In genomic region chr11:65616575-65617001, GRCh38 we compare ENCODE assay signal across 8 cellular contexts. TPM values are rescaled to one million over a fixed set of nuclear protein-coding genes. Genes with fewer than 3 reads are reported as not detected.
DNase-seq lines count a peak whose midpoint lies in the region; ATAC-seq and FAIRE-seq lines count a peak whose summit lies in the region.

No MANE protein-coding gene starts in this region.

- peak overlapping the region; percentile 89 for H3K4me3 ChIP-seq in iPS-18c (ENCODE audit: insufficient read depth, low read depth, low read length)

- intact Hi-C loops in activated T-helper 2 cell treated with anti-CD3 and anti-CD28 coated beads, Interferon-gamma antibody, Interleukin-2, Interleukin-4, amounts not matched to agents 10 μg/mL and 5 μg/mL and 100 μg/mL, durations not matched to agents 14 hours and 24 hours and 36 hours (cut with micrococcal nuclease) = no loop called here

- peak; percentile 68 for FAIRE-seq in HTR-8/SVneo (lab: Jason Lieb, UNC)

- ATAC-seq in stimulated activated naive CD8-positive, alpha-beta T cell treated with anti-CD3 and anti-CD28 coated beads, Interleukin-15, Interleukin-2, amounts not matched to agents 100 U/mL and 50 U/mL, for 24 hours = no peak
- ATAC-seq in GM21723 (IDR thresholded peaks at IDR 0.05; ENCODE audit: unreplicated experiment) = no peak
- ATAC-seq in HG02938 (IDR thresholded peaks at IDR 0.05; ENCODE audit: unreplicated experiment) = no peak

- H3K4me3 Mint-ChIP-seq in activated T-helper 2 cell treated with anti-CD3 and anti-CD28 coated beads, Interferon-gamma antibody, Interleukin-2, Interleukin-4, amounts not matched to agents 10 μg/mL and 5 μg/mL and 100 μg/mL, durations not matched to agents 14 hours and 24 hours and 36 hours (ENCODE audit: low read depth) = peak overlapping the region; percentile 98

- H3K27me3 Mint-ChIP-seq in activated T-helper 2 cell treated with anti-CD3 and anti-CD28 coated beads, Interferon-gamma antibody, Interleukin-2, Interleukin-4, amounts not matched to agents 10 μg/mL and 5 μg/mL and 100 μg/mL, durations not matched to agents 14 hours and 24 hours and 36 hours (ENCODE audit: low read depth) = no peaks in the 10 kb centered on the region

- peaks cover 41% of the 10 kb centered on the region for H3K36me3 Mint-ChIP-seq in activated T-helper 2 cell treated with anti-CD3 and anti-CD28 coated beads, Interferon-gamma antibody, Interleukin-2, Interleukin-4, amounts not matched to agents 10 μg/mL and 5 μg/mL and 100 μg/mL, durations not matched to agents 14 hours and 24 hours and 36 hours (ENCODE audit: low read depth)

- DNase-seq in HTR-8/SVneo (ENCODE audit: insufficient read length, low spot score) (no peak), glomerular visceral epithelial cell (ENCODE audit: extremely low spot score) (no peak), SHP77 treated with DMSO at 0.1 percent for 48 hours (lab: John Stamatoyannopoulos, UW) (no peak)
- DNase-seq in activated T-helper 2 cell treated with anti-CD3 and anti-CD28 coated beads, Interferon-gamma antibody, Interleukin-2, Interleukin-4, amounts not matched to agents 10 μg/mL and 5 μg/mL and 100 μg/mL, durations not matched to agents 14 hours and 24 hours and 36 hours (ENCODE audit: low spot score) = peak; percentile 31
- DNase-seq in stimulated activated naive CD8-positive, alpha-beta T cell treated with anti-CD3 and anti-CD28 coated beads, Interleukin-15, Interleukin-2, amounts not matched to agents 100 U/mL and 50 U/mL, for 24 hours = peak; percentile 38

- H3K27ac Mint-ChIP-seq in activated T-helper 2 cell treated with anti-CD3 and anti-CD28 coated beads, Interferon-gamma antibody, Interleukin-2, Interleukin-4, amounts not matched to agents 10 μg/mL and 5 μg/mL and 100 μg/mL, durations not matched to agents 14 hours and 24 hours and 36 hours = peak overlapping the region; percentile 90

- H3K9me3 ChIP-seq in iPS-18c (ENCODE audit: control insufficient read depth, insufficient read depth, low read length) = peaks cover 3% of the 10 kb centered on the region

- H3K9me3 Mint-ChIP-seq in activated T-helper 2 cell treated with anti-CD3 and anti-CD28 coated beads, Interferon-gamma antibody, Interleukin-2, Interleukin-4, amounts not matched to agents 10 μg/mL and 5 μg/mL and 100 μg/mL, durations not matched to agents 14 hours and 24 hours and 36 hours = no peaks in the 10 kb centered on the region

- H3K4me1 Mint-ChIP-seq in activated T-helper 2 cell treated with anti-CD3 and anti-CD28 coated beads, Interferon-gamma antibody, Interleukin-2, Interleukin-4, amounts not matched to agents 10 μg/mL and 5 μg/mL and 100 μg/mL, durations not matched to agents 14 hours and 24 hours and 36 hours (ENCODE audit: low read depth) = peaks cover 20% of the 10 kb centered on the region

RNA-seq across cellular contexts. Expression of gene PCNX3, which starts 1.0 kb away (rescaled TPM):
- total RNA-seq in activated T-helper 2 cell treated with anti-CD3 and anti-CD28 coated beads, Interferon-gamma antibody, Interleukin-2, Interleukin-4, amounts not matched to agents 10 μg/mL and 5 μg/mL and 100 μg/mL, durations not matched to agents 14 hours and 24 hours and 36 hours = 40.1 and 43.6 TPM in 2 replicates

RNA-seq across cellular contexts. Expression of gene MAP3K11, which starts 2.6 kb away (rescaled TPM):
- total RNA-seq in activated T-helper 2 cell treated with anti-CD3 and anti-CD28 coated beads, Interferon-gamma antibody, Interleukin-2, Interleukin-4, amounts not matched to agents 10 μg/mL and 5 μg/mL and 100 μg/mL, durations not matched to agents 14 hours and 24 hours and 36 hours = 84.6 and 88.6 TPM in 2 replicates

RNA-seq across cellular contexts. Expression of gene KCNK7, which starts 21.0 kb away (rescaled TPM):
- 0.78 and 2.0 TPM in 2 replicates for total RNA-seq in activated T-helper 2 cell treated with anti-CD3 and anti-CD28 coated beads, Interferon-gamma antibody, Interleukin-2, Interleukin-4, amounts not matched to agents 10 μg/mL and 5 μg/mL and 100 μg/mL, durations not matched to agents 14 hours and 24 hours and 36 hours

RNA-seq across cellular contexts. Expression of gene SIPA1, which starts 21.3 kb away (rescaled TPM):
- 128 and 135 TPM in 2 replicates for total RNA-seq in activated T-helper 2 cell treated with anti-CD3 and anti-CD28 coated beads, Interferon-gamma antibody, Interleukin-2, Interleukin-4, amounts not matched to agents 10 μg/mL and 5 μg/mL and 100 μg/mL, durations not matched to agents 14 hours and 24 hours and 36 hours

RNA-seq across cellular contexts. Expression of gene EHBP1L1, which starts 40.7 kb away (rescaled TPM):
- 163 and 168 TPM in 2 replicates for total RNA-seq in activated T-helper 2 cell treated with anti-CD3 and anti-CD28 coated beads, Interferon-gamma antibody, Interleukin-2, Interleukin-4, amounts not matched to agents 10 μg/mL and 5 μg/mL and 100 μg/mL, durations not matched to agents 14 hours and 24 hours and 36 hours

Comparison
In these comparisons a context has a peak if more than half of its experiments do, and no peak if none do; other contexts are left out.
1. DNase-seq: peak in activated T-helper 2 cell treated with anti-CD3 and anti-CD28 coated beads, Interferon-gamma antibody, Interleukin-2, Interleukin-4, amounts not matched to agents 10 μg/mL and 5 μg/mL and 100 μg/mL, durations not matched to agents 14 hours and 24 hours and 36 hours (single experiment) and stimulated activated naive CD8-positive, alpha-beta T cell treated with anti-CD3 and anti-CD28 coated beads, Interleukin-15, Interleukin-2, amounts not matched to agents 100 U/mL and 50 U/mL, for 24 hours (single experiment); none in HTR-8/SVneo (single experiment), glomerular visceral epithelial cell (single experiment) and SHP77 treated with DMSO at 0.1 percent for 48 hours (single experiment).